1 cellular context compared by ENCODE assay signal in genomic region chr16:19853973-19854876, GRCh38.
TF ChIP-seq lines count a peak whose summit lies in the region.

No MANE protein-coding gene starts in this region.

TF ChIP-seq in WTC11, 78 proteins besides CTCF, POLR2A, EP300 and RAD21 (continued from another document):
- no peak; the same call in 1 of the 2 replicates for TF ChIP-seq ZBTB21 (CRISPR knock-in tag; IDR thresholded peaks at IDR 0.05; ENCODE audit: borderline replicate concordance)
- TF ChIP-seq PRDM15 (CRISPR knock-in tag; IDR thresholded peaks at IDR 0.05) = no peak
- TF ChIP-seq E2F5 (CRISPR knock-in tag; IDR thresholded peaks at IDR 0.05) = no peak
- no peak for TF ChIP-seq TEAD1 (CRISPR knock-in tag; IDR thresholded peaks at IDR 0.05)
- TF ChIP-seq MAX (CRISPR knock-in tag; IDR thresholded peaks at IDR 0.05) = 0 out of 2 replicates have a peak, but pooled peaks have one; percentile 25
- no peak for TF ChIP-seq TCF7 (CRISPR knock-in tag; IDR thresholded peaks at IDR 0.05; ENCODE audit: low read depth)
- TF ChIP-seq ZNF416 (CRISPR knock-in tag; IDR thresholded peaks at IDR 0.05) = no peak
- TF ChIP-seq ZNF138 (CRISPR knock-in tag; conservative IDR thresholded peaks at IDR 0.05) = no peak
